In the genomic region with DNA sequence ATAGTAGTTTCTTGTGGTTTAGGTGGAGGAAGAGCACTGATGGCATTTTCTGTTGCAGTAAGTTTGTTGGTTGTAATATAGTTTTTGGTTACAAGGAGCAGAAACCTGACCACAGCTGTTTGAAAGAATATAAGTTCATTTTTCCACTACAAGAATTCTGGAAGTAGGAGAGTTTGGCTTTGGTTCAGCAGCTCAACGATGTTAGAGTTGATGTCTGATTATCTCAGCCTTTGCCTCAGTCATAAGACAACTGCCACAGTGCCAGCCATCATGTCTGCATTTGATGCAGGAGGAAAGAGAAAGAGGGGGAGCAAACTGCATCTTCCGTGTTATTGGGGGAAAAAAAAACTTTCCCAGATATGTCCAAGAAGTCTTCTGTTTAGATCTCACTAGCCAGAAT, we compare ENCODE assay signal across 21 cellular contexts.
A peak's percentile ranks its signal among the peaks of the same experiment; 100 is the strongest.
DNase-seq lines count a peak whose midpoint lies in the region; ATAC-seq and TF ChIP-seq lines count a peak whose summit lies in the region.
"Had no signal": no experiment of that assay in that cellular context is flagged by ENCODE, and none has a peak within 500 bp of the region (broad histone marks: within the 10 kb centered on the region; RNA-seq: fewer than 3 reads in every experiment).

No MANE protein-coding gene starts in this region.

- DNase-seq in SK-N-MC (ENCODE audit: low read depth, low spot score), result no peak
- DNase-seq in coronary artery (ENCODE audit: low spot score), result peak; percentile 17
- peak; percentile 36 for DNase-seq in kidney tubule cell (ENCODE audit: low spot score)
- no peak for DNase-seq in GOT3 (lab: John Stamatoyannopoulos, UW)
- DNase-seq: ACHN; Caco-2; CD4-positive, alpha-beta memory T cell; DMS 273 treated with DMSO at 0.1 percent for 48 hours; H7; KBM-7; NCI-H146; NCI-H2171; NCI-H524 treated with DMSO at 0.1 percent for 48 hours; NCI-H82; OCI-M1 had no signal

- H3K4me3 ChIP-seq in SK-N-MC (no peak overlapping the region), coronary artery (no peak overlapping the region)
- H3K4me3 ChIP-seq: BLaER1 treated with 17β-estradiol and CSF1 and Interleukin-3, amounts not matched to agents 10 nM and 100 nM; SJSA1 had no signal

- H3K9me3 ChIP-seq in SK-N-MC (ENCODE audit: low read depth, low read length), result no peaks in the 10 kb centered on the region
- H3K9me3 ChIP-seq: BLaER1 treated with 17β-estradiol and CSF1 and Interleukin-3, amounts not matched to agents 10 nM and 100 nM; SJSA1 had no signal

- TF ChIP-seq CTCF in coronary artery (IDR thresholded peaks at IDR 0.05), result no peak

- ATAC-seq in HG02623 (IDR thresholded peaks at IDR 0.05; ENCODE audit: unreplicated experiment), result no peak
- ATAC-seq in HG03175 (IDR thresholded peaks at IDR 0.05; ENCODE audit: unreplicated experiment), result no peak
- no peak for ATAC-seq in HG03520 (IDR thresholded peaks at IDR 0.05; ENCODE audit: unreplicated experiment)
- ATAC-seq: Right ventricle myocardium inferior had no signal

- H3K27ac ChIP-seq in SK-N-MC (peak overlapping the region; percentile 57; the same call in 1 of the 2 replicates), coronary artery (no peak overlapping the region)
- H3K27ac ChIP-seq: BLaER1 treated with 17β-estradiol and CSF1 and Interleukin-3, amounts not matched to agents 10 nM and 100 nM; SJSA1 had no signal

- no peak overlapping the region for H3K9ac ChIP-seq in SK-N-MC (ENCODE audit: insufficient read length)
- H3K9ac ChIP-seq: BLaER1 treated with 17β-estradiol and CSF1 and Interleukin-3, amounts not matched to agents 10 nM and 100 nM had no signal

- no peaks in the 10 kb centered on the region for H3K36me3 ChIP-seq in SK-N-MC (ENCODE audit: insufficient read depth, low read length)
- H3K36me3 ChIP-seq: BLaER1 treated with 17β-estradiol and CSF1 and Interleukin-3, amounts not matched to agents 10 nM and 100 nM; SJSA1 had no signal

Comparison
In these comparisons a context has a peak if more than half of its experiments do, and no peak if none do; other contexts are left out.
1. DNase-seq: peak in coronary artery (single experiment) and kidney tubule cell (single experiment); none in SK-N-MC (single experiment) and GOT3 (single experiment).